ENCODE assay signal across 1 cellular context in genomic region chr1:213397638-213398037, GRCh38.
A peak's percentile ranks its signal among the peaks of the same experiment; 100 is the strongest.
TF ChIP-seq lines count a peak whose summit lies in the region.

No MANE protein-coding gene starts in this region.

TF ChIP-seq in HepG2, 621 proteins besides CTCF, POLR2A, EP300 and RAD21 (continued from another document and continues in another):
- TF ChIP-seq, protein P1, sequence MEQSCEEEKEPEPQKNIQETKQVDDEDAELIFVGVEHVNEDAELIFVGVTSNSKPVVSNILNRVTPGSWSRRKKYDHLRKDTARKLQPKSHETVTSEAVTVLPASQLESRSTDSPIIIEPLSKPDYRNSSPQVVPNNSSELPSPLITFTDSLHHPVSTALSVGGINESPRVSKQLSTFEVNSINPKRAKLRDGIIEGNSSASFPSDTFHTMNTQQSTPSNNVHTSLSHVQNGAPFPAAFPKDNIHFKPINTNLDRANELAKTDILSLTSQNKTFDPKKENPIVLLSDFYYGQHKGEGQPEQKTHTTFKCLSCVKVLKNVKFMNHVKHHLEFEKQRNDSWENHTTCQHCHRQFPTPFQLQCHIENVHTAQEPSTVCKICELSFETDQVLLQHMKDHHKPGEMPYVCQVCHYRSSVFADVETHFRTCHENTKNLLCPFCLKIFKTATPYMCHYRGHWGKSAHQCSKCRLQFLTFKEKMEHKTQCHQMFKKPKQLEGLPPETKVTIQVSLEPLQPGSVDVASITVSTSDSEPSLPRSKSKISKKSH (CRISPR knock-in tag; IDR thresholded peaks at IDR 0.05; ENCODE audit: borderline replicate concordance), result no peak
- TF ChIP-seq, protein P2, sequence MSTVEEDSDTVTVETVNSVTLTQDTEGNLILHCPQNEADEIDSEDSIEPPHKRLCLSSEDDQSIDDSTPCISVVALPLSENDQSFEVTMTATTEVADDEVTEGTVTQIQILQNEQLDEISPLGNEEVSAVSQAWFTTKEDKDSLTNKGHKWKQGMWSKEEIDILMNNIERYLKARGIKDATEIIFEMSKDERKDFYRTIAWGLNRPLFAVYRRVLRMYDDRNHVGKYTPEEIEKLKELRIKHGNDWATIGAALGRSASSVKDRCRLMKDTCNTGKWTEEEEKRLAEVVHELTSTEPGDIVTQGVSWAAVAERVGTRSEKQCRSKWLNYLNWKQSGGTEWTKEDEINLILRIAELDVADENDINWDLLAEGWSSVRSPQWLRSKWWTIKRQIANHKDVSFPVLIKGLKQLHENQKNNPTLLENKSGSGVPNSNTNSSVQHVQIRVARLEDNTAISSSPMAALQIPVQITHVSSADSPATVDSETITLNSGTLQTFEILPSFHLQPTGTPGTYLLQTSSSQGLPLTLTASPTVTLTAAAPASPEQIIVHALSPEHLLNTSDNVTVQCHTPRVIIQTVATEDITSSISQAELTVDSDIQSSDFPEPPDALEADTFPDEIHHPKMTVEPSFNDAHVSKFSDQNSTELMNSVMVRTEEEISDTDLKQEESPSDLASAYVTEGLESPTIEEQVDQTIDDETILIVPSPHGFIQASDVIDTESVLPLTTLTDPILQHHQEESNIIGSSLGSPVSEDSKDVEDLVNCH (CRISPR knock-in tag; IDR thresholded peaks at IDR 0.05), result no peak
- TF ChIP-seq, protein P3, sequence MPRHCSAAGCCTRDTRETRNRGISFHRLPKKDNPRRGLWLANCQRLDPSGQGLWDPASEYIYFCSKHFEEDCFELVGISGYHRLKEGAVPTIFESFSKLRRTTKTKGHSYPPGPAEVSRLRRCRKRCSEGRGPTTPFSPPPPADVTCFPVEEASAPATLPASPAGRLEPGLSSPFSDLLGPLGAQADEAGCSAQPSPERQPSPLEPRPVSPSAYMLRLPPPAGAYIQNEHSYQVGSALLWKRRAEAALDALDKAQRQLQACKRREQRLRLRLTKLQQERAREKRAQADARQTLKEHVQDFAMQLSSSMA (CRISPR knock-in tag; IDR thresholded peaks at IDR 0.05), result no peak
- no peak for TF ChIP-seq HBP1 (CRISPR knock-in tag; IDR thresholded peaks at IDR 0.05; ENCODE audit: low read depth)
- TF ChIP-seq LBX2 (CRISPR knock-in tag; IDR thresholded peaks at IDR 0.05; ENCODE audit: borderline replicate concordance), result no peak
- no peak for TF ChIP-seq HDAC1 (CRISPR knock-in tag; IDR thresholded peaks at IDR 0.05)
- no peak for TF ChIP-seq MAFF (IDR thresholded peaks at IDR 0.05; ENCODE audit: low read depth, low read length)
- TF ChIP-seq SALL1 (CRISPR knock-in tag; IDR thresholded peaks at IDR 0.05), result peak; percentile 31; the same call in 1 of the 2 replicates
- no peak for TF ChIP-seq ZNF556 (CRISPR knock-in tag; IDR thresholded peaks at IDR 0.05; ENCODE audit: borderline replicate concordance)
- TF ChIP-seq HNF4G (IDR thresholded peaks at IDR 0.05; ENCODE audit: borderline replicate concordance, low read depth, low read length), result no peak
- TF ChIP-seq HNF4G (CRISPR knock-in tag; IDR thresholded peaks at IDR 0.05; ENCODE audit: borderline replicate concordance, low read depth), result no peak
- TF ChIP-seq TCF7 (IDR thresholded peaks at IDR 0.05; ENCODE audit: low read depth), result no peak
- no peak for TF ChIP-seq ZBTB40 (IDR thresholded peaks at IDR 0.05)
- TF ChIP-seq ZBTB40 (CRISPR knock-in tag; IDR thresholded peaks at IDR 0.05), result no peak
- TF ChIP-seq, protein P4, sequence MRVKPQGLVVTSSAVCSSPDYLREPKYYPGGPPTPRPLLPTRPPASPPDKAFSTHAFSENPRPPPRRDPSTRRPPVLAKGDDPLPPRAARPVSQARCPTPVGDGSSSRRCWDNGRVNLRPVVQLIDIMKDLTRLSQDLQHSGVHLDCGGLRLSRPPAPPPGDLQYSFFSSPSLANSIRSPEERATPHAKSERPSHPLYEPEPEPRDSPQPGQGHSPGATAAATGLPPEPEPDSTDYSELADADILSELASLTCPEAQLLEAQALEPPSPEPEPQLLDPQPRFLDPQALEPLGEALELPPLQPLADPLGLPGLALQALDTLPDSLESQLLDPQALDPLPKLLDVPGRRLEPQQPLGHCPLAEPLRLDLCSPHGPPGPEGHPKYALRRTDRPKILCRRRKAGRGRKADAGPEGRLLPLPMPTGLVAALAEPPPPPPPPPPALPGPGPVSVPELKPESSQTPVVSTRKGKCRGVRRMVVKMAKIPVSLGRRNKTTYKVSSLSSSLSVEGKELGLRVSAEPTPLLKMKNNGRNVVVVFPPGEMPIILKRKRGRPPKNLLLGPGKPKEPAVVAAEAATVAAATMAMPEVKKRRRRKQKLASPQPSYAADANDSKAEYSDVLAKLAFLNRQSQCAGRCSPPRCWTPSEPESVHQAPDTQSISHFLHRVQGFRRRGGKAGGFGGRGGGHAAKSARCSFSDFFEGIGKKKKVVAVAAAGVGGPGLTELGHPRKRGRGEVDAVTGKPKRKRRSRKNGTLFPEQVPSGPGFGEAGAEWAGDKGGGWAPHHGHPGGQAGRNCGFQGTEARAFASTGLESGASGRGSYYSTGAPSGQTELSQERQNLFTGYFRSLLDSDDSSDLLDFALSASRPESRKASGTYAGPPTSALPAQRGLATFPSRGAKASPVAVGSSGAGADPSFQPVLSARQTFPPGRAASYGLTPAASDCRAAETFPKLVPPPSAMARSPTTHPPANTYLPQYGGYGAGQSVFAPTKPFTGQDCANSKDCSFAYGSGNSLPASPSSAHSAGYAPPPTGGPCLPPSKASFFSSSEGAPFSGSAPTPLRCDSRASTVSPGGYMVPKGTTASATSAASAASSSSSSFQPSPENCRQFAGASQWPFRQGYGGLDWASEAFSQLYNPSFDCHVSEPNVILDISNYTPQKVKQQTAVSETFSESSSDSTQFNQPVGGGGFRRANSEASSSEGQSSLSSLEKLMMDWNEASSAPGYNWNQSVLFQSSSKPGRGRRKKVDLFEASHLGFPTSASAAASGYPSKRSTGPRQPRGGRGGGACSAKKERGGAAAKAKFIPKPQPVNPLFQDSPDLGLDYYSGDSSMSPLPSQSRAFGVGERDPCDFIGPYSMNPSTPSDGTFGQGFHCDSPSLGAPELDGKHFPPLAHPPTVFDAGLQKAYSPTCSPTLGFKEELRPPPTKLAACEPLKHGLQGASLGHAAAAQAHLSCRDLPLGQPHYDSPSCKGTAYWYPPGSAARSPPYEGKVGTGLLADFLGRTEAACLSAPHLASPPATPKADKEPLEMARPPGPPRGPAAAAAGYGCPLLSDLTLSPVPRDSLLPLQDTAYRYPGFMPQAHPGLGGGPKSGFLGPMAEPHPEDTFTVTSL (CRISPR knock-in tag; IDR thresholded peaks at IDR 0.05; ENCODE audit: borderline replicate concordance), result no peak
- no peak for TF ChIP-seq HNRNPL (IDR thresholded peaks at IDR 0.05; ENCODE audit: low read depth, low read length)
- TF ChIP-seq, protein P5, sequence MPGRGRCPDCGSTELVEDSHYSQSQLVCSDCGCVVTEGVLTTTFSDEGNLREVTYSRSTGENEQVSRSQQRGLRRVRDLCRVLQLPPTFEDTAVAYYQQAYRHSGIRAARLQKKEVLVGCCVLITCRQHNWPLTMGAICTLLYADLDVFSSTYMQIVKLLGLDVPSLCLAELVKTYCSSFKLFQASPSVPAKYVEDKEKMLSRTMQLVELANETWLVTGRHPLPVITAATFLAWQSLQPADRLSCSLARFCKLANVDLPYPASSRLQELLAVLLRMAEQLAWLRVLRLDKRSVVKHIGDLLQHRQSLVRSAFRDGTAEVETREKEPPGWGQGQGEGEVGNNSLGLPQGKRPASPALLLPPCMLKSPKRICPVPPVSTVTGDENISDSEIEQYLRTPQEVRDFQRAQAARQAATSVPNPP (CRISPR knock-in tag; IDR thresholded peaks at IDR 0.05), result no peak
- no peak for TF ChIP-seq MEF2D (CRISPR knock-in tag; IDR thresholded peaks at IDR 0.05)
- no peak for TF ChIP-seq ESRRA (CRISPR knock-in tag; IDR thresholded peaks at IDR 0.05; ENCODE audit: low read depth)
- TF ChIP-seq SRY (CRISPR knock-in tag; IDR thresholded peaks at IDR 0.05), result no peak
- TF ChIP-seq ZNF772 (CRISPR knock-in tag; IDR thresholded peaks at IDR 0.05), result 0 out of 2 replicates have a peak, but pooled peaks have one; percentile 37
- TF ChIP-seq PBX2 (CRISPR knock-in tag; IDR thresholded peaks at IDR 0.05), result no peak
